ENCODE assay signal across 8 cellular contexts in genomic region chrX:108020631-108021030, GRCh38. TPM values are rescaled to one million over a fixed set of nuclear protein-coding genes. Genes with fewer than 3 reads are reported as not detected.
DNase-seq lines count a peak whose midpoint lies in the region; ATAC-seq, FAIRE-seq and TF ChIP-seq lines count a peak whose summit lies in the region.

No MANE protein-coding gene starts in this region.

- no peaks in the 10 kb centered on the region for H4K20me1 ChIP-seq in HepG2 (ENCODE audit: insufficient read depth, low read length)

- H3K27ac Mint-ChIP-seq in activated naive CD4-positive, alpha-beta T cell treated with anti-CD3 and anti-CD28 coated beads, Interleukin-2, amount 50 U/mL, for 24 hours = peak overlapping the region; percentile 92

- H3K4me2 ChIP-seq in HepG2 (ENCODE audit: low read depth, low read length) = no peak overlapping the region

- TF ChIP-seq EP300 in HepG2 (IDR thresholded peaks at IDR 0.05; ENCODE audit: low read depth in 2 of 2, low read length in 2 of 2) (no peak), HepG2 (CRISPR knock-in tag; IDR thresholded peaks at IDR 0.05; ENCODE audit: borderline replicate concordance) (no peak)

- no peaks in the 10 kb centered on the region for H3K27me3 Mint-ChIP-seq in activated naive CD4-positive, alpha-beta T cell treated with anti-CD3 and anti-CD28 coated beads, Interleukin-2, amount 50 U/mL, for 24 hours

- TF ChIP-seq CTCF in HepG2 (CRISPR knock-in tag; IDR thresholded peaks at IDR 0.05) = peak; percentile 47

- TF ChIP-seq POLR2A in HepG2 (IDR thresholded peaks at IDR 0.05; ENCODE audit: insufficient read depth in 1 of 2, low read depth in 2 of 2, low read length in 2 of 2) = no peak

- H3K4me3 ChIP-seq in HepG2 (replicated peaks in 1 of 3; ENCODE audit: insufficient read depth in 1 of 3, low read depth in 2 of 3, low read length in 3 of 3) = no peak overlapping the region

- no peaks in the 10 kb centered on the region for H3K79me2 ChIP-seq in HepG2 (ENCODE audit: insufficient read depth, low read length)

- no peak overlapping the region for H3K27ac ChIP-seq in HepG2 (ENCODE audit: extremely low read length, insufficient read depth, low read length)

- peak; percentile 15 for DNase-seq in NCI-H1092 treated with DMSO at 0.1 percent for 48 hours (lab: John Stamatoyannopoulos, UW)
- no peak for DNase-seq in NCI-H1092 (lab: John Stamatoyannopoulos, UW)
- no peak for DNase-seq in HepG2 (ENCODE audit: low spot score)
- DNase-seq in activated gamma-delta T cell (lab: John Stamatoyannopoulos, UW) = no peak
- no peak for DNase-seq in amniotic stem cell (lab: John Stamatoyannopoulos, UW)

- no peaks in the 10 kb centered on the region for H3K9me3 Mint-ChIP-seq in activated naive CD4-positive, alpha-beta T cell treated with anti-CD3 and anti-CD28 coated beads, Interleukin-2, amount 50 U/mL, for 24 hours

- 0% methylated on average over 2 of the region's 2 CpGs for WGBS in HepG2 (ENCODE audit: low lambda C conversion rate)

- intact Hi-C loops in HepG2 (cut with micrococcal nuclease; ENCODE audit: unreplicated experiment) = loop anchor here (1.0 kb wide), 1 partner anchor 52 kb away; no protein-coding TSS in a partner anchor

- POLR2A ChIA-PET in HepG2 (lab: Yijun Ruan, JAX) = no interaction called here

- CTCF ChIA-PET in HepG2 (lab: Yijun Ruan, JAX; ENCODE audit: low intra/inter-chr PET ratio, low total read pairs) = interaction anchor here (2.1 kb wide), 1 partner anchor 52 kb away, joined by 25 read pairs; no protein-coding TSS in a partner anchor

- no peaks in the 10 kb centered on the region for H3K4me1 ChIP-seq in HepG2 (ENCODE audit: insufficient read depth, low read length)

- no peak overlapping the region for H3K9ac ChIP-seq in HepG2 (ENCODE audit: insufficient read depth, low read depth, low read length)

- peaks cover 84% of the 10 kb centered on the region for H3K4me1 Mint-ChIP-seq in activated naive CD4-positive, alpha-beta T cell treated with anti-CD3 and anti-CD28 coated beads, Interleukin-2, amount 50 U/mL, for 24 hours

- FAIRE-seq in HepG2 (lab: Jason Lieb, UNC) = peak; percentile 75

- H3K4me3 Mint-ChIP-seq in activated naive CD4-positive, alpha-beta T cell treated with anti-CD3 and anti-CD28 coated beads, Interleukin-2, amount 50 U/mL, for 24 hours = peak overlapping the region; percentile 84

- no peak overlapping the region for H2AFZ ChIP-seq in HepG2 (ENCODE audit: low read length)

- H3K9me3 ChIP-seq in HepG2 (ENCODE audit: low read length) = no peaks in the 10 kb centered on the region

- in situ Hi-C loops in HepG2 (cut with HindIII; ENCODE audit: extremely low pct_ligation_motif_present, low pct_unique_long_range_greater_than_20kb) = loop anchor here (5.0 kb wide), 1 partner anchor 52 kb away; no protein-coding TSS in a partner anchor

- ATAC-seq in HG02852 (IDR thresholded peaks at IDR 0.05; ENCODE audit: unreplicated experiment) (peak; percentile 59), HepG2 (no peak), HG02610 (IDR thresholded peaks at IDR 0.05; ENCODE audit: unreplicated experiment) (no peak)

- no TSS peak for BruUV-seq in HepG2 (replicated peaks; lab: Mats Ljungman, UMichigan)

- H3K36me3 ChIP-seq in HepG2 (replicated peaks in 1 of 2; ENCODE audit: control insufficient read depth in 1 of 2, insufficient read depth in 2 of 2, low read length in 2 of 2) = no peaks in the 10 kb centered on the region

- H3K36me3 Mint-ChIP-seq in activated naive CD4-positive, alpha-beta T cell treated with anti-CD3 and anti-CD28 coated beads, Interleukin-2, amount 50 U/mL, for 24 hours = peaks cover 3% of the 10 kb centered on the region

- H3K27me3 ChIP-seq in HepG2 (ENCODE audit: control insufficient read depth in 1 of 2, insufficient read depth in 2 of 2, low read length in 2 of 2) = no peaks in the 10 kb centered on the region

- TF ChIP-seq RAD21 in HepG2 (CRISPR knock-in tag; IDR thresholded peaks at IDR 0.05) = no peak

TF ChIP-seq in HepG2, 621 proteins besides CTCF, POLR2A, EP300 and RAD21:
- TF ChIP-seq ZNF670 (CRISPR knock-in tag; IDR thresholded peaks at IDR 0.05; ENCODE audit: borderline replicate concordance) = no peak
- peak; percentile 65; the same call in 1 of the 2 replicates for TF ChIP-seq SMC3 (IDR thresholded peaks at IDR 0.05; ENCODE audit: low read length)
- TF ChIP-seq STAG1 (CRISPR knock-in tag; IDR thresholded peaks at IDR 0.05) = peak; percentile 46
- no peak for TF ChIP-seq ZNF331 (CRISPR knock-in tag; IDR thresholded peaks at IDR 0.05)
- TF ChIP-seq ZNF460 (CRISPR knock-in tag; IDR thresholded peaks at IDR 0.05; ENCODE audit: borderline replicate concordance) = no peak
- no peak for TF ChIP-seq ZNF264 (CRISPR knock-in tag; IDR thresholded peaks at IDR 0.05)
- no peak for TF ChIP-seq ZNF569 (CRISPR knock-in tag; IDR thresholded peaks at IDR 0.05; ENCODE audit: borderline replicate concordance)
- TF ChIP-seq HMG20A (CRISPR knock-in tag; IDR thresholded peaks at IDR 0.05; ENCODE audit: borderline replicate concordance) = no peak
- TF ChIP-seq CBX2 (IDR thresholded peaks at IDR 0.05; ENCODE audit: low read depth, low read length) = no peak
- no peak for TF ChIP-seq CBX2 (CRISPR knock-in tag; IDR thresholded peaks at IDR 0.05; ENCODE audit: low read depth)
TF ChIP-seq in HepG2: peak in this region for 2.

RNA-seq across cellular contexts. Expression of gene VSIG1, which starts 24.2 kb away (rescaled TPM):
- not detected in 2 replicates for total RNA-seq in HepG2 (2016; rRNA removed; fragmentation: Illumina TruSeq; extraction: Trizol)
- total RNA-seq in HepG2 (2016; cell fraction: cytosol; rRNA removed; fragmentation: Illumina TruSeq; extraction: Trizol; ENCODE audit: low read depth) = not detected in 2 replicates
- total RNA-seq in HepG2 (2016; cell fraction: insoluble cytoplasmic fraction; rRNA removed; fragmentation: Illumina TruSeq; extraction: Trizol) = not detected in 2 replicates
- not detected in 2 replicates for total RNA-seq in HepG2 (2016; cell fraction: membrane; rRNA removed; fragmentation: Illumina TruSeq; extraction: Trizol)
- not detected in 2 replicates for total RNA-seq in HepG2 (2016; cell fraction: nucleus; rRNA removed; fragmentation: Illumina TruSeq; extraction: Trizol)
- 0.01 TPM in 1 of 2 replicates, not detected in the other for polyA plus RNA-seq in HepG2 (2011; rRNA removed)
- polyA plus RNA-seq in HepG2 (2011; cell fraction: cytosol; rRNA removed) = not detected in 2 replicates
- not detected in 2 replicates for polyA plus RNA-seq in HepG2 (2011; cell fraction: nucleus; rRNA removed)
- polyA plus RNA-seq in HepG2 (2012) = 0.05 TPM in 1 of 2 replicates, not detected in the other
- polyA plus RNA-seq in HepG2 (2016; cell fraction: cytosol; fragmentation: Illumina TruSeq; extraction: Trizol; ENCODE audit: low read depth) = not detected in 2 replicates
- polyA plus RNA-seq in HepG2 (2016; cell fraction: insoluble cytoplasmic fraction; fragmentation: Illumina TruSeq; extraction: Trizol; ENCODE audit: low read depth) = not detected in 2 replicates
- polyA plus RNA-seq in HepG2 (2016; cell fraction: membrane; fragmentation: Illumina TruSeq; extraction: Trizol; ENCODE audit: low read depth) = not detected in 2 replicates
- not detected in 2 replicates for polyA plus RNA-seq in HepG2 (2016; cell fraction: nucleus; fragmentation: Illumina TruSeq; extraction: Trizol; ENCODE audit: insufficient read depth, low read depth)
- polyA minus RNA-seq in HepG2 (2011; rRNA and poly(A)+ RNA removed; ENCODE audit: low replicate concordance) = not detected in 2 replicates
- not detected in 2 replicates for polyA minus RNA-seq in HepG2 (2011; cell fraction: cytosol; rRNA and poly(A)+ RNA removed)
- not detected in 2 replicates for polyA minus RNA-seq in HepG2 (2011; cell fraction: nucleus; rRNA and poly(A)+ RNA removed)

RNA-seq across cellular contexts. Expression of gene TEX13B, which starts 38.5 kb away (rescaled TPM):
- total RNA-seq in HepG2 (2016; rRNA removed; fragmentation: Illumina TruSeq; extraction: Trizol) = not detected in 2 replicates
- total RNA-seq in HepG2 (2016; cell fraction: cytosol; rRNA removed; fragmentation: Illumina TruSeq; extraction: Trizol; ENCODE audit: low read depth) = not detected in 2 replicates
- not detected in 2 replicates for total RNA-seq in HepG2 (2016; cell fraction: insoluble cytoplasmic fraction; rRNA removed; fragmentation: Illumina TruSeq; extraction: Trizol)
- total RNA-seq in HepG2 (2016; cell fraction: membrane; rRNA removed; fragmentation: Illumina TruSeq; extraction: Trizol) = not detected in 2 replicates
- not detected in 2 replicates for total RNA-seq in HepG2 (2016; cell fraction: nucleus; rRNA removed; fragmentation: Illumina TruSeq; extraction: Trizol)
- polyA plus RNA-seq in HepG2 (2011; rRNA removed) = not detected in 2 replicates
- polyA plus RNA-seq in HepG2 (2011; cell fraction: cytosol; rRNA removed) = not detected in 2 replicates
- polyA plus RNA-seq in HepG2 (2011; cell fraction: nucleus; rRNA removed) = not detected in 2 replicates
- polyA plus RNA-seq in HepG2 (2012) = not detected in 2 replicates
- not detected in 2 replicates for polyA plus RNA-seq in HepG2 (2016; cell fraction: cytosol; fragmentation: Illumina TruSeq; extraction: Trizol; ENCODE audit: low read depth)
- polyA plus RNA-seq in HepG2 (2016; cell fraction: insoluble cytoplasmic fraction; fragmentation: Illumina TruSeq; extraction: Trizol; ENCODE audit: low read depth) = not detected in 2 replicates
- polyA plus RNA-seq in HepG2 (2016; cell fraction: membrane; fragmentation: Illumina TruSeq; extraction: Trizol; ENCODE audit: low read depth) = not detected in 2 replicates
- not detected in 2 replicates for polyA plus RNA-seq in HepG2 (2016; cell fraction: nucleus; fragmentation: Illumina TruSeq; extraction: Trizol; ENCODE audit: insufficient read depth, low read depth)
- not detected in 2 replicates for polyA minus RNA-seq in HepG2 (2011; rRNA and poly(A)+ RNA removed; ENCODE audit: low replicate concordance)
- polyA minus RNA-seq in HepG2 (2011; cell fraction: cytosol; rRNA and poly(A)+ RNA removed) = not detected in 2 replicates
- not detected in 2 replicates for polyA minus RNA-seq in HepG2 (2011; cell fraction: nucleus; rRNA and poly(A)+ RNA removed)
